In genomic region chr6:167996424-167997199, GRCh38 we compare ENCODE assay signal across 1 cellular context.
TF ChIP-seq lines count a peak whose summit lies in the region.

No MANE protein-coding gene starts in this region.

TF ChIP-seq in IMR-90, 13 proteins besides CTCF, POLR2A, EP300 and RAD21:
- no peak for TF ChIP-seq RCOR1 (IDR thresholded peaks at IDR 0.05; ENCODE audit: insufficient replicate concordance, low read length)
- TF ChIP-seq CEBPB (IDR thresholded peaks at IDR 0.05; ENCODE audit: low read depth, low read length) = no peak
- no peak for TF ChIP-seq SMC3 (IDR thresholded peaks at IDR 0.05; ENCODE audit: low read depth, low read length)
